In genomic region chr7:47035522-47035921, GRCh38 we compare ENCODE assay signal across 27 cellular contexts.
"Had no signal": no experiment of that assay in that cellular context is flagged by ENCODE, and none has a peak within 500 bp of the region (broad histone marks: within the 10 kb centered on the region; RNA-seq: fewer than 3 reads in every experiment).

No MANE protein-coding gene starts in this region.

- H3K4me1 Mint-ChIP-seq: immature natural killer cell; natural killer cell; stimulated activated naive B cell treated with anti-CD40 and anti-IgM and Interleukin-4, amounts not matched to agents 10 μg/mL and 1 μg/mL and 100 μg/mL, for 72 hours had no signal

- H3K27me3 Mint-ChIP-seq: activated naive CD8-positive, alpha-beta T cell; progenitor cell of endocrine pancreas had no signal

- H3K4me3 Mint-ChIP-seq: activated naive CD8-positive, alpha-beta T cell; activated T-cell treated with anti-CD3 and anti-CD28 coated beads, Interleukin-2, amount 50 U/mL, for 72 hours; immature natural killer cell; natural killer cell; stimulated activated naive B cell treated with anti-CD40 and anti-IgM and Interleukin-4, amounts not matched to agents 10 μg/mL and 1 μg/mL and 100 μg/mL, for 72 hours had no signal

- H3K27ac Mint-ChIP-seq: activated naive CD8-positive, alpha-beta T cell; activated T-cell treated with anti-CD3 and anti-CD28 coated beads, Interleukin-2, amount 50 U/mL, for 72 hours; immature natural killer cell; natural killer cell; progenitor cell of endocrine pancreas; stimulated activated naive B cell treated with anti-CD40 and anti-IgM and Interleukin-4, amounts not matched to agents 10 μg/mL and 1 μg/mL and 100 μg/mL, for 72 hours had no signal

- H3K36me3 Mint-ChIP-seq: activated naive CD8-positive, alpha-beta T cell; immature natural killer cell; natural killer cell; stimulated activated naive B cell treated with anti-CD40 and anti-IgM and Interleukin-4, amounts not matched to agents 10 μg/mL and 1 μg/mL and 100 μg/mL, for 72 hours had no signal

- H3K9me3 Mint-ChIP-seq: stimulated activated naive B cell treated with anti-CD40 and anti-IgM and Interleukin-4, amounts not matched to agents 10 μg/mL and 1 μg/mL and 100 μg/mL, for 72 hours had no signal

- ATAC-seq: activated T-cell treated with anti-CD3 and anti-CD28 coated beads, Interleukin-2, amount 50 U/mL, for 72 hours; body of pancreas; left colon; lower lobe of right lung; natural killer cell; upper lobe of right lung had no signal

- H3K4me3 ChIP-seq: adrenal gland, body of pancreas, lower lobe of right lung, ovary, smooth muscle cell, stomach, thyroid gland, upper lobe of right lung had no signal

- DNase-seq: activated CD4-positive, alpha-beta T cell treated with anti-CD3 and anti-CD28 coated beads for 4 hours; activated CD4-positive, alpha-beta T cell treated with anti-CD3 and anti-CD28 coated beads, Interleukin-2, amount 50 U/mL, for 4 hours; activated naive CD4-positive, alpha-beta T cell; activated T-cell treated with anti-CD3 and anti-CD28 coated beads for 4 hours; activated T-cell treated with anti-CD3 and anti-CD28 coated beads, Interleukin-2, amount 50 U/mL, for 72 hours; adrenal gland; aorta; body of pancreas; cortex of kidney; head of caudate nucleus; hypothalamus; immature natural killer cell; kidney; left colon; lower lobe of right lung; mesendoderm; natural killer cell; ovary; stimulated activated CD4-positive, alpha-beta T cell treated with anti-CD3 and anti-CD28 coated beads, Interleukin-15, amount 100 ng/mL, for 24 hours; stimulated activated CD4-positive, alpha-beta T cell treated with anti-CD3 and anti-CD28 coated beads, Interleukin-2, amount 100 ng/mL, for 24 hours; stimulated activated naive B cell treated with anti-CD40 and anti-IgM and Interleukin-4, amounts not matched to agents 10 μg/mL and 1 μg/mL and 100 μg/mL, for 72 hours; stomach; thyroid gland; upper lobe of right lung had no signal
